ENCODE assay signal across 7 cellular contexts in genomic region chr1:23020731-23021130, GRCh38. TPM values are rescaled to one million over a fixed set of nuclear protein-coding genes. Genes with fewer than 3 reads are reported as not detected.
DNase-seq lines count a peak whose midpoint lies in the region; ATAC-seq and TF ChIP-seq lines count a peak whose summit lies in the region.

No MANE protein-coding gene starts in this region.

- CTCF ChIA-PET in HEK293 (lab: Yijun Ruan, JAX) = interaction anchor here (0.7 to 1.2 kb wide), 2 partner anchors 29 to 164 kb away, joined by 3 to 5 read pairs; no protein-coding TSS in a partner anchor
- CTCF ChIA-PET in SK-N-SH (lab: Yijun Ruan, JAX) = interaction anchor here (1.4 to 2.8 kb wide), 4 partner anchors 44 to 197 kb away, joined by 3 to 16 read pairs (median 6); partner anchors contain the start of gene HTR1D

- H3K9me2 ChIP-seq in SK-N-SH = no peaks in the 10 kb centered on the region

- H3K9me3 ChIP-seq in HEK293 (ENCODE audit: control insufficient read depth, insufficient read depth, low read depth, low read length) = no peaks in the 10 kb centered on the region
- H3K9me3 ChIP-seq in SK-N-SH = no peaks in the 10 kb centered on the region
- no peaks in the 10 kb centered on the region for H3K9me3 ChIP-seq in gastroesophageal sphincter
- H3K9me3 ChIP-seq in spleen = peaks cover 0 to 12% (median 10%) of the 10 kb centered on the region in 8 donors

- no peak overlapping the region for H2AFZ ChIP-seq in SK-N-SH (ENCODE audit: low read depth)

- POLR2A ChIA-PET in HEK293 (lab: Yijun Ruan, JAX) (no interaction called here), SK-N-SH (lab: Yijun Ruan, JAX) (no interaction called here)

- peaks cover 2% of the 10 kb centered on the region for H3F3A ChIP-seq in SK-N-SH (replicated peaks; ENCODE audit: insufficient read depth)

- no peaks in the 10 kb centered on the region for H3K27me3 ChIP-seq in SK-N-SH (ENCODE audit: insufficient read depth)
- H3K27me3 ChIP-seq in gastroesophageal sphincter = no peaks in the 10 kb centered on the region
- no peaks in the 10 kb centered on the region for H3K27me3 ChIP-seq in spleen (replicated peaks in 1 of 7)

- ATAC-seq in gastroesophageal sphincter = no peak
- ATAC-seq in HG02852 (IDR thresholded peaks at IDR 0.05; ENCODE audit: unreplicated experiment) = no peak

- no peak for TF ChIP-seq CTCF in HEK293 (tag by site-specific recombination; IDR thresholded peaks at IDR 0.05)
- no peak for TF ChIP-seq CTCF in SK-N-SH (IDR thresholded peaks at IDR 0.05)
- TF ChIP-seq CTCF in gastroesophageal sphincter (IDR thresholded peaks at IDR 0.05) = no peak
- TF ChIP-seq CTCF in spleen (IDR thresholded peaks at IDR 0.05 in 8 of 11, conservative IDR thresholded peaks at IDR 0.05 in 3 of 11) = no peak

- no peak for TF ChIP-seq POLR2A in gastroesophageal sphincter (IDR thresholded peaks at IDR 0.05)
- no peak for TF ChIP-seq POLR2A in spleen (IDR thresholded peaks at IDR 0.05)

- peaks cover 64% of the 10 kb centered on the region for H3K79me2 ChIP-seq in SK-N-SH (ENCODE audit: insufficient read depth)

- TF ChIP-seq RAD21 in SK-N-SH (IDR thresholded peaks at IDR 0.05; ENCODE audit: low read length) = no peak

- TF ChIP-seq EP300 in SK-N-SH (IDR thresholded peaks at IDR 0.05; ENCODE audit: borderline replicate concordance in 1 of 2, low read depth in 1 of 2, low read length in 1 of 2) (no peak), gastroesophageal sphincter (IDR thresholded peaks at IDR 0.05) (no peak)

- H3K4me1 ChIP-seq in HEK293 (ENCODE audit: control insufficient read depth, insufficient read depth, low read length) (no peaks in the 10 kb centered on the region), SK-N-SH (ENCODE audit: control insufficient read depth in 1 of 2, insufficient read depth in 2 of 2, low read depth in 1 of 2, low read length in 1 of 2) (no peaks in the 10 kb centered on the region), gastroesophageal sphincter (peaks cover 0 to 24% (median 2%) of the 10 kb centered on the region in 3 donors), spleen (peaks cover 10 to 54% (median 24%) of the 10 kb centered on the region in 6 donors)

- intact Hi-C loops in spleen (cut with DNase I; ENCODE audit: low total_unique reads) = no loop called here

- no peak overlapping the region for H3K27ac ChIP-seq in HEK293 (ENCODE audit: extremely low read depth, low read depth, low read length)
- H3K27ac ChIP-seq in SK-N-SH (ENCODE audit: low read depth in 2 of 2, low read length in 1 of 2) = peak overlapping the region; percentile 68 to 83
- H3K27ac ChIP-seq in gastroesophageal sphincter = peak overlapping the region in 2 of 4 donors; percentile 92 to 95
- H3K27ac ChIP-seq in spleen = peak overlapping the region in 4 of 8 donors; percentile 85 to 92 (median 91)

- DNase-seq in SK-N-SH (peak; percentile 56), spleen (no peak), activated gamma-delta T cell (lab: John Stamatoyannopoulos, UW) (no peak)
- DNase-seq in stimulated activated CD8-positive, alpha-beta memory T cell treated with anti-CD3 and anti-CD28 coated beads, Interleukin-4, amount 100 ng/mL, for 48 hours = no peak

- H4K20me1 ChIP-seq in SK-N-SH (ENCODE audit: insufficient read depth) = peaks cover 39% of the 10 kb centered on the region

- H3K9ac ChIP-seq in SK-N-SH = peak overlapping the region; percentile 95; the same call in 1 of the 2 replicates

- 8% methylated on average over 3 of the region's 3 CpGs for WGBS in SK-N-SH (ENCODE audit: low lambda C conversion rate)
- WGBS in gastroesophageal sphincter (ENCODE audit: low coverage in 1 of 2), 2 donors = 47 to 48% methylated on average over 3 of the region's 3 CpGs
- 61 to 75% (median 70%) methylated on average over 3 of the region's 3 CpGs for WGBS in spleen, 5 donors

- H3K4me3 ChIP-seq in HEK293 (ENCODE audit: low read depth, low read length) = peak overlapping the region; percentile 85
- H3K4me3 ChIP-seq in SK-N-SH (ENCODE audit: low read depth in 2 of 2, low read length in 1 of 2) = peak overlapping the region; percentile 75 to 98
- H3K4me3 ChIP-seq in gastroesophageal sphincter = peak overlapping the region; percentile 69 to 85
- H3K4me3 ChIP-seq in spleen = peak overlapping the region in 7 of 8 donors; percentile 84 to 97 (median 90)

- H3K36me3 ChIP-seq in HEK293 (ENCODE audit: control insufficient read depth in 2 of 2, insufficient read depth in 1 of 2, low read length in 2 of 2) = no peaks in the 10 kb centered on the region
- H3K36me3 ChIP-seq in SK-N-SH (replicated peaks in 1 of 2; ENCODE audit: control insufficient read depth in 1 of 2, insufficient read depth in 2 of 2, low read length in 1 of 2) = peaks cover 0 to 11% of the 10 kb centered on the region in 2 experiments
- H3K36me3 ChIP-seq in gastroesophageal sphincter = no peaks in the 10 kb centered on the region
- H3K36me3 ChIP-seq in spleen = no peaks in the 10 kb centered on the region

- H3K4me2 ChIP-seq in SK-N-SH = peak overlapping the region; percentile 81

TF ChIP-seq in SK-N-SH, 30 proteins besides CTCF, POLR2A, EP300 and RAD21:
- TF ChIP-seq MXI1 (IDR thresholded peaks at IDR 0.05; ENCODE audit: low read depth, low read length) (peak; percentile 55; the same call in 1 of the 2 replicates), FOXJ3 (CRISPR knock-in tag; IDR thresholded peaks at IDR 0.05) (no peak)

RNA-seq across cellular contexts. Expression of gene KDM1A, which starts 1.5 kb away (rescaled TPM):
- polyA plus RNA-seq in SK-N-SH (2012; rRNA removed) = 71.0 and 78.5 TPM in 2 replicates
- polyA plus RNA-seq in SK-N-SH (2012; cell fraction: cytosol; rRNA removed) = 69.1 and 70.9 TPM in 2 replicates
- polyA plus RNA-seq in SK-N-SH (2012; cell fraction: nucleus; rRNA removed) = 76.0 and 95.0 TPM in 2 replicates
- total RNA-seq in gastroesophageal sphincter = 10 to 100 TPM; 48.9 to 62.4 (median 54.6) TPM
- total RNA-seq in spleen = 10 to 100 TPM; 36.3 to 47.2 (median 39.2) TPM
- polyA plus RNA-seq in spleen = 10 to 100 TPM; 18.4 to 23.2 (median 21.6) TPM

RNA-seq across cellular contexts. Expression of gene TEX46, which starts 5.1 kb away (rescaled TPM):
- 0.20 TPM in 1 of 2 replicates, not detected in the other for polyA plus RNA-seq in SK-N-SH (2012; rRNA removed)
- not detected in 2 replicates for polyA plus RNA-seq in SK-N-SH (2012; cell fraction: cytosol; rRNA removed)
- polyA plus RNA-seq in SK-N-SH (2012; cell fraction: nucleus; rRNA removed) = 0.39 and 0.59 TPM in 2 replicates
- total RNA-seq in gastroesophageal sphincter = not detected
- not detected for total RNA-seq in spleen
- polyA plus RNA-seq in spleen = not detected

RNA-seq across cellular contexts. Expression of gene LACTBL1, which starts 48.1 kb away (rescaled TPM):
- polyA plus RNA-seq in SK-N-SH (2012; rRNA removed) (not detected in 2 replicates), spleen (not detected)
- polyA plus RNA-seq in SK-N-SH (2012; cell fraction: cytosol; rRNA removed) = not detected in 2 replicates
- not detected in 2 replicates for polyA plus RNA-seq in SK-N-SH (2012; cell fraction: nucleus; rRNA removed)
- total RNA-seq in gastroesophageal sphincter (not detected), spleen (not detected)
